ENCODE assay signal across 16 cellular contexts in genomic region chr17:76276069-76276431, GRCh38. TPM values are rescaled to one million over a fixed set of nuclear protein-coding genes. Genes with fewer than 3 reads are reported as not detected.
DNase-seq lines count a peak whose midpoint lies in the region; ATAC-seq and TF ChIP-seq lines count a peak whose summit lies in the region.
"Had no signal": no experiment of that assay in that cellular context is flagged by ENCODE, and none has a peak within 500 bp of the region (broad histone marks: within the 10 kb centered on the region; RNA-seq: fewer than 3 reads in every experiment).

No MANE protein-coding gene starts in this region.

- peaks cover 56% of the 10 kb centered on the region for H3K4me1 Mint-ChIP-seq in activated CD4-positive, alpha-beta T cell treated with anti-CD3 and anti-CD28 coated beads, Interleukin-2, amount 10 ng/mL, durations not matched to agents 7 days and 5 days
- peaks cover 25 to 29% (median 26%) of the 10 kb centered on the region in 3 donors for H3K4me1 Mint-ChIP-seq in IgD-negative memory B cell
- H3K4me1 Mint-ChIP-seq in activated naive CD8-positive, alpha-beta T cell treated with anti-CD3 and anti-CD28 coated beads, Interleukin-2, amount 10 ng/mL, durations not matched to agents 7 days and 5 days, result peaks cover 37% of the 10 kb centered on the region

- H3K36me3 Mint-ChIP-seq in activated CD4-positive, alpha-beta T cell treated with anti-CD3 and anti-CD28 coated beads, Interleukin-2, amount 10 ng/mL, durations not matched to agents 7 days and 5 days (ENCODE audit: low read depth), result peaks cover 7% of the 10 kb centered on the region
- no peaks in the 10 kb centered on the region for H3K36me3 Mint-ChIP-seq in IgD-negative memory B cell
- H3K36me3 Mint-ChIP-seq in activated naive CD8-positive, alpha-beta T cell treated with anti-CD3 and anti-CD28 coated beads, Interleukin-2, amount 10 ng/mL, durations not matched to agents 7 days and 5 days, result peaks cover 8% of the 10 kb centered on the region

- H3K27ac Mint-ChIP-seq in activated CD4-positive, alpha-beta T cell treated with anti-CD3 and anti-CD28 coated beads, Interleukin-2, amount 10 ng/mL, durations not matched to agents 7 days and 5 days, result peak overlapping the region; percentile 80
- H3K27ac Mint-ChIP-seq in IgD-negative memory B cell, result peak overlapping the region; percentile 76 to 97 (median 90)
- peak overlapping the region; percentile 69 for H3K27ac Mint-ChIP-seq in activated naive CD8-positive, alpha-beta T cell treated with anti-CD3 and anti-CD28 coated beads, Interleukin-2, amount 10 ng/mL, durations not matched to agents 7 days and 5 days

- no peaks in the 10 kb centered on the region for H3K27me3 ChIP-seq in osteoblast (ENCODE audit: insufficient read depth, low read length)
- H3K27me3 ChIP-seq: uterus had no signal

- TF ChIP-seq CTCF in osteoblast (IDR thresholded peaks at IDR 0.05; ENCODE audit: extremely low read depth, low read depth, low read length) (no peak), GM20000 (IDR thresholded peaks at IDR 0.05; ENCODE audit: extremely low read depth, missing control alignments) (no peak)

- CTCF ChIA-PET in activated CD4-positive, alpha-beta T cell treated with anti-CD3 and anti-CD28 coated beads, Interleukin-2, amount 10 ng/mL, durations not matched to agents 7 days and 5 days (lab: Charles Lee), result interaction anchor here (1.0 to 5.3 kb wide), 3 partner anchors 94 to 155 kb away, joined by 4 to 34 read pairs (median 5); no protein-coding TSS in a partner anchor

- no peak overlapping the region for H3K4me3 Mint-ChIP-seq in activated CD4-positive, alpha-beta T cell treated with anti-CD3 and anti-CD28 coated beads, Interleukin-2, amount 10 ng/mL, durations not matched to agents 7 days and 5 days
- peak overlapping the region in 3 of 4 donors; percentile 6 to 48 (median 20) for H3K4me3 Mint-ChIP-seq in IgD-negative memory B cell
- no peak overlapping the region for H3K4me3 Mint-ChIP-seq in activated naive CD8-positive, alpha-beta T cell treated with anti-CD3 and anti-CD28 coated beads, Interleukin-2, amount 10 ng/mL, durations not matched to agents 7 days and 5 days

- H3K79me2 ChIP-seq in osteoblast (ENCODE audit: insufficient read depth, low read length), result no peaks in the 10 kb centered on the region

- H4K20me1 ChIP-seq in osteoblast (ENCODE audit: insufficient read depth, low read length), result no peaks in the 10 kb centered on the region

- no peaks in the 10 kb centered on the region for H3K9me3 ChIP-seq in osteoblast (ENCODE audit: low read depth, low read length)
- H3K9me3 ChIP-seq: uterus had no signal

- H3K27me3 Mint-ChIP-seq in activated CD4-positive, alpha-beta T cell treated with anti-CD3 and anti-CD28 coated beads, Interleukin-2, amount 10 ng/mL, durations not matched to agents 7 days and 5 days, result no peaks in the 10 kb centered on the region
- peaks cover 1% of the 10 kb centered on the region for H3K27me3 Mint-ChIP-seq in IgD-negative memory B cell
- H3K27me3 Mint-ChIP-seq in activated naive CD8-positive, alpha-beta T cell treated with anti-CD3 and anti-CD28 coated beads, Interleukin-2, amount 10 ng/mL, durations not matched to agents 7 days and 5 days, result no peaks in the 10 kb centered on the region

- ATAC-seq in activated naive CD8-positive, alpha-beta T cell treated with anti-CD3 and anti-CD28 coated beads, Interleukin-2, amount 10 ng/mL, durations not matched to agents 7 days and 5 days (ENCODE audit: low read depth), result no peak

- no peak overlapping the region for H3K4me3 ChIP-seq in osteoblast (ENCODE audit: insufficient read depth, low read length)
- H3K4me3 ChIP-seq: uterus had no signal

- DNase-seq in activated CD4-positive, alpha-beta T cell treated with anti-CD3 and anti-CD28 coated beads, Interleukin-2, amount 10 ng/mL, durations not matched to agents 7 days and 5 days, result no peak
- DNase-seq in activated CD4-positive, alpha-beta T cell treated with anti-CD3 and anti-CD28 coated beads for 4 hours, result no peak
- DNase-seq in activated naive CD8-positive, alpha-beta T cell treated with anti-CD3 and anti-CD28 coated beads, Interleukin-2, amount 10 ng/mL, durations not matched to agents 7 days and 5 days, result no peak
- DNase-seq in osteoblast (ENCODE audit: insufficient read length, low spot score, missing footprints), result peak; percentile 38
- no peak for DNase-seq in NCI-H526 treated with DMSO at 0.1 percent for 48 hours (lab: John Stamatoyannopoulos, UW)
- no peak for DNase-seq in DMS114 treated with DMSO at 0.1 percent for 48 hours (lab: John Stamatoyannopoulos, UW; ENCODE audit: unreplicated experiment)
- no peak for DNase-seq in GM20000 (ENCODE audit: low spot score)
- DNase-seq: central memory CD4-positive, alpha-beta T cell; COR-L47; Karpas-422; left cardiac atrium; NCI-H1105 treated with DMSO at 0.1 percent for 48 hours; posterior cingulate gyrus; uterus had no signal

- H3K4me2 ChIP-seq in osteoblast (ENCODE audit: insufficient read depth, low read length), result no peak overlapping the region

- POLR2A ChIA-PET in activated CD4-positive, alpha-beta T cell treated with anti-CD3 and anti-CD28 coated beads, Interleukin-2, amount 10 ng/mL, durations not matched to agents 7 days and 5 days (lab: Charles Lee), result no interaction called here
- POLR2A ChIA-PET in activated naive CD8-positive, alpha-beta T cell treated with anti-CD3 and anti-CD28 coated beads, Interleukin-2, amount 10 ng/mL, durations not matched to agents 7 days and 5 days (lab: Charles Lee), result interaction anchor here (14.8 to 26.9 kb wide), 4 partner anchors 24 to 153 kb away, joined by 226 to 1721 read pairs (median 714); partner anchors contain the start of genes FOXJ1, RNF157 and UBALD2

- no peak overlapping the region for H2AFZ ChIP-seq in osteoblast (ENCODE audit: low read length)

- H3K9me3 Mint-ChIP-seq in activated CD4-positive, alpha-beta T cell treated with anti-CD3 and anti-CD28 coated beads, Interleukin-2, amount 10 ng/mL, durations not matched to agents 7 days and 5 days, result no peaks in the 10 kb centered on the region
- no peaks in the 10 kb centered on the region for H3K9me3 Mint-ChIP-seq in IgD-negative memory B cell
- H3K9me3 Mint-ChIP-seq in activated naive CD8-positive, alpha-beta T cell treated with anti-CD3 and anti-CD28 coated beads, Interleukin-2, amount 10 ng/mL, durations not matched to agents 7 days and 5 days, result no peaks in the 10 kb centered on the region

- H3K36me3 ChIP-seq in osteoblast (ENCODE audit: insufficient read depth, low read length), result no peaks in the 10 kb centered on the region
- H3K36me3 ChIP-seq: uterus had no signal

- H3K27ac ChIP-seq in osteoblast (ENCODE audit: low read depth, low read length), result no peak overlapping the region
- H3K27ac ChIP-seq: HL-60, uterus had no signal

- peaks cover 5% of the 10 kb centered on the region for H3K4me1 ChIP-seq in osteoblast (ENCODE audit: insufficient read depth, low read length)

RNA-seq across cellular contexts. Expression of gene UBALD2, which starts 10.9 kb away (rescaled TPM):
- 100 to 1,000 TPM; 319 to 399 TPM for total RNA-seq in activated CD4-positive, alpha-beta T cell treated with anti-CD3 and anti-CD28 coated beads, Interleukin-2, amount 10 ng/mL, durations not matched to agents 7 days and 5 days
- 4.3 TPM for polyA plus RNA-seq in IgD-negative memory B cell
- total RNA-seq in activated naive CD8-positive, alpha-beta T cell treated with anti-CD3 and anti-CD28 coated beads, Interleukin-2, amount 10 ng/mL, durations not matched to agents 7 days and 5 days, result 100 to 1,000 TPM; 344 to 375 TPM
- 3.8 and 5.1 TPM in 2 replicates for total RNA-seq in osteoblast

RNA-seq across cellular contexts. Expression of gene QRICH2, which starts 32.0 kb away (rescaled TPM):
- total RNA-seq in activated CD4-positive, alpha-beta T cell treated with anti-CD3 and anti-CD28 coated beads, Interleukin-2, amount 10 ng/mL, durations not matched to agents 7 days and 5 days, result 1 to 10 TPM; 3.6 to 3.7 TPM
- 0.14 TPM for polyA plus RNA-seq in IgD-negative memory B cell
- total RNA-seq in activated naive CD8-positive, alpha-beta T cell treated with anti-CD3 and anti-CD28 coated beads, Interleukin-2, amount 10 ng/mL, durations not matched to agents 7 days and 5 days, result 1 to 10 TPM; 3.7 to 4.7 TPM
- total RNA-seq in osteoblast, result 2.9 and 3.6 TPM in 2 replicates

RNA-seq across cellular contexts. Expression of gene RNF157, which starts 35.8 kb away (rescaled TPM):
- total RNA-seq in activated CD4-positive, alpha-beta T cell treated with anti-CD3 and anti-CD28 coated beads, Interleukin-2, amount 10 ng/mL, durations not matched to agents 7 days and 5 days, result 100 to 1,000 TPM; 121 to 129 TPM
- polyA plus RNA-seq in IgD-negative memory B cell, result 0.43 TPM
- total RNA-seq in activated naive CD8-positive, alpha-beta T cell treated with anti-CD3 and anti-CD28 coated beads, Interleukin-2, amount 10 ng/mL, durations not matched to agents 7 days and 5 days, result 100 to 1,000 TPM; 103 to 110 TPM
- total RNA-seq in osteoblast, result 0.29 and 0.36 TPM in 2 replicates

Comparison
In these comparisons a context has a peak if more than half of its experiments do, and no peak if none do; other contexts are left out.
1. H3K4me3 Mint-ChIP-seq: peak in IgD-negative memory B cell (3 of 4); none in activated CD4-positive, alpha-beta T cell treated with anti-CD3 and anti-CD28 coated beads, Interleukin-2, amount 10 ng/mL, durations not matched to agents 7 days and 5 days (single experiment) and activated naive CD8-positive, alpha-beta T cell treated with anti-CD3 and anti-CD28 coated beads, Interleukin-2, amount 10 ng/mL, durations not matched to agents 7 days and 5 days (single experiment).
2. RNA of gene UBALD2, which starts 10.9 kb away (total RNA-seq): 319 to 399 TPM in activated CD4-positive, alpha-beta T cell treated with anti-CD3 and anti-CD28 coated beads, Interleukin-2, amount 10 ng/mL, durations not matched to agents 7 days and 5 days and 344 to 375 TPM in activated naive CD8-positive, alpha-beta T cell treated with anti-CD3 and anti-CD28 coated beads, Interleukin-2, amount 10 ng/mL, durations not matched to agents 7 days and 5 days; 3.8 to 5.1 TPM in osteoblast; every median in the first group is over 10 times any median in the second.
3. RNA of gene RNF157, which starts 35.8 kb away (total RNA-seq): 121 to 129 TPM in activated CD4-positive, alpha-beta T cell treated with anti-CD3 and anti-CD28 coated beads, Interleukin-2, amount 10 ng/mL, durations not matched to agents 7 days and 5 days and 103 to 110 TPM in activated naive CD8-positive, alpha-beta T cell treated with anti-CD3 and anti-CD28 coated beads, Interleukin-2, amount 10 ng/mL, durations not matched to agents 7 days and 5 days; 0.29 to 0.36 TPM in osteoblast; every median in the first group is over 10 times any median in the second.
4. Peak in every context shown above with its lines, with median percentiles within 50 percentile points of each other: H3K27ac Mint-ChIP-seq.